8 cellular contexts compared by ENCODE assay signal in genomic region chr10:45594276-45595157, GRCh38.
DNase-seq lines count a peak whose midpoint lies in the region; ATAC-seq and TF ChIP-seq lines count a peak whose summit lies in the region.

No MANE protein-coding gene starts in this region.

- H2AFZ ChIP-seq in GM23338, result peak overlapping the region; percentile 90
- peak overlapping the region; percentile 98 for H2AFZ ChIP-seq in neural progenitor cell (replicated peaks)

- H3K4me1 ChIP-seq in GM23338 (ENCODE audit: insufficient read depth) (peaks cover 7% of the 10 kb centered on the region), foreskin keratinocyte (peaks cover 12% of the 10 kb centered on the region), neural progenitor cell (peaks cover 11% of the 10 kb centered on the region), stomach smooth muscle (ENCODE audit: control insufficient read depth, insufficient read depth, low read length) (peaks cover 11% of the 10 kb centered on the region)

- peak overlapping the region; percentile 85 for H3K4me3 Mint-ChIP-seq in GM23338
- peak overlapping the region; percentile 97 for H3K4me3 Mint-ChIP-seq in neural progenitor cell

- H3K27me3 Mint-ChIP-seq in GM23338 (ENCODE audit: insufficient read depth, low read depth, poor library complexity), result peaks cover 16% of the 10 kb centered on the region
- peaks cover 12% of the 10 kb centered on the region for H3K27me3 Mint-ChIP-seq in neural progenitor cell (ENCODE audit: insufficient read depth, low read depth)

- ATAC-seq in GM23338 (peak; percentile 93), foreskin keratinocyte (peak; percentile 95)

- H3K27me3 ChIP-seq in GM23338 (ENCODE audit: insufficient read depth) (0 out of 2 replicates have a peak, but pooled peaks cover 6% of the 10 kb centered on the region), foreskin keratinocyte (peaks cover 14% of the 10 kb centered on the region), neural progenitor cell (peaks cover 10% of the 10 kb centered on the region), stomach smooth muscle (ENCODE audit: control insufficient read depth in 1 of 2, insufficient read depth in 2 of 2, low read length in 2 of 2) (peaks cover 0 to under 1% of the 10 kb centered on the region in 2 donors)

- 0 out of 4 replicates have a peak, but pooled peaks of 1 of the 2 experiments have one; percentile 6 for TF ChIP-seq CTCF in GM23338 (conservative IDR thresholded peaks at IDR 0.05; ENCODE audit: low read depth in 2 of 2)
- peak; percentile 34 for TF ChIP-seq CTCF in foreskin keratinocyte (conservative IDR thresholded peaks at IDR 0.05)
- peak; percentile 2 for TF ChIP-seq CTCF in neural progenitor cell (IDR thresholded peaks at IDR 0.05)

- H3K4me2 ChIP-seq in GM23338 (peak overlapping the region; percentile 83), neural progenitor cell (peak overlapping the region; percentile 74)

- H3K27ac Mint-ChIP-seq in GM23338, result peak overlapping the region; percentile 81; the same call in 1 of the 2 replicates
- H3K27ac Mint-ChIP-seq in neural progenitor cell, result peak overlapping the region; percentile 85

- H3K9me3 ChIP-seq in neural progenitor cell (ENCODE audit: low read depth) (no peaks in the 10 kb centered on the region), stomach smooth muscle (ENCODE audit: control insufficient read depth in 2 of 2, low read length in 2 of 2) (no peaks in the 10 kb centered on the region)

- peak overlapping the region; percentile 42 for H3K9ac ChIP-seq in neural progenitor cell
- H3K9ac ChIP-seq in stomach smooth muscle (ENCODE audit: low read length in 2 of 2), result peak overlapping the region; percentile 70 to 79

- peak; percentile 89 for DNase-seq in EL
- peak; percentile 91 for DNase-seq in GM23338 (ENCODE audit: low spot score)
- DNase-seq in Kasumi-1 (lab: John Stamatoyannopoulos, UW), result peak; percentile 88 to 90
- DNase-seq in RPMI8226, result peak; percentile 94
- DNase-seq in activated effector memory CD4-positive, alpha-beta T cell treated with anti-CD3 and anti-CD28 coated beads, Interleukin-2, amount 50 U/mL, for 16 hours, result peak; percentile 96
- DNase-seq in foreskin keratinocyte, result peak; percentile 53 to 77
- peak; percentile 98 for DNase-seq in neural progenitor cell (ENCODE audit: low spot score)

- H4K20me1 ChIP-seq in GM23338 (replicated peaks; ENCODE audit: insufficient read depth), result peaks cover 8% of the 10 kb centered on the region; the same call in 1 of the 2 replicates
- H4K20me1 ChIP-seq in neural progenitor cell (ENCODE audit: low read depth), result no peaks in the 10 kb centered on the region

- no peaks in the 10 kb centered on the region for H3K9me2 ChIP-seq in GM23338 (ENCODE audit: insufficient read depth)

- H3K27ac ChIP-seq in GM23338 (ENCODE audit: low read depth), result no peak overlapping the region
- H3K27ac ChIP-seq in foreskin keratinocyte, result no peak overlapping the region
- H3K27ac ChIP-seq in neural progenitor cell, result no peak overlapping the region
- H3K27ac ChIP-seq in stomach smooth muscle (ENCODE audit: low read length), result no peak overlapping the region

- H3K4me3 ChIP-seq in GM23338 (peak overlapping the region; percentile 76), neural progenitor cell (peak overlapping the region; percentile 58), stomach smooth muscle (ENCODE audit: low read length in 2 of 2) (peak overlapping the region; percentile 86 to 95)

- no peaks in the 10 kb centered on the region for H3K9me3 Mint-ChIP-seq in GM23338
- peaks cover 4% of the 10 kb centered on the region for H3K9me3 Mint-ChIP-seq in neural progenitor cell

- H3K36me3 ChIP-seq in GM23338 (ENCODE audit: insufficient read depth) (no peaks in the 10 kb centered on the region), neural progenitor cell (no peaks in the 10 kb centered on the region), stomach smooth muscle (ENCODE audit: control insufficient read depth in 2 of 2, insufficient read depth in 2 of 2, low read length in 2 of 2) (no peaks in the 10 kb centered on the region)

- peaks cover 10% of the 10 kb centered on the region for H3K4me1 Mint-ChIP-seq in GM23338
- peaks cover 16% of the 10 kb centered on the region for H3K4me1 Mint-ChIP-seq in neural progenitor cell

- peaks cover 43% of the 10 kb centered on the region for H3K79me2 ChIP-seq in GM23338 (replicated peaks; ENCODE audit: insufficient read depth)
- H3K79me2 ChIP-seq in neural progenitor cell (ENCODE audit: low read depth), result peaks cover 21% of the 10 kb centered on the region

- H3F3A ChIP-seq in GM23338 (replicated peaks; ENCODE audit: low read depth) (no peaks in the 10 kb centered on the region), neural progenitor cell (ENCODE audit: low read depth) (no peaks in the 10 kb centered on the region)

- H3K36me3 Mint-ChIP-seq in GM23338 (ENCODE audit: low read depth), result no peaks in the 10 kb centered on the region
- peaks cover 2% of the 10 kb centered on the region for H3K36me3 Mint-ChIP-seq in neural progenitor cell

TF ChIP-seq in GM23338, 12 proteins besides CTCF, POLR2A, EP300 and RAD21:
- TF ChIP-seq ZNF114 (CRISPR knock-in tag; IDR thresholded peaks at IDR 0.05) (no peak), POLR2AphosphoS5 (IDR thresholded peaks at IDR 0.05; ENCODE audit: low read depth) (peak; percentile 61), CREB1 (CRISPR knock-in tag; IDR thresholded peaks at IDR 0.05; ENCODE audit: low read depth) (peak; percentile 86)
